Comparison of ENCODE assay signal across 28 cellular contexts in the genomic region with DNA sequence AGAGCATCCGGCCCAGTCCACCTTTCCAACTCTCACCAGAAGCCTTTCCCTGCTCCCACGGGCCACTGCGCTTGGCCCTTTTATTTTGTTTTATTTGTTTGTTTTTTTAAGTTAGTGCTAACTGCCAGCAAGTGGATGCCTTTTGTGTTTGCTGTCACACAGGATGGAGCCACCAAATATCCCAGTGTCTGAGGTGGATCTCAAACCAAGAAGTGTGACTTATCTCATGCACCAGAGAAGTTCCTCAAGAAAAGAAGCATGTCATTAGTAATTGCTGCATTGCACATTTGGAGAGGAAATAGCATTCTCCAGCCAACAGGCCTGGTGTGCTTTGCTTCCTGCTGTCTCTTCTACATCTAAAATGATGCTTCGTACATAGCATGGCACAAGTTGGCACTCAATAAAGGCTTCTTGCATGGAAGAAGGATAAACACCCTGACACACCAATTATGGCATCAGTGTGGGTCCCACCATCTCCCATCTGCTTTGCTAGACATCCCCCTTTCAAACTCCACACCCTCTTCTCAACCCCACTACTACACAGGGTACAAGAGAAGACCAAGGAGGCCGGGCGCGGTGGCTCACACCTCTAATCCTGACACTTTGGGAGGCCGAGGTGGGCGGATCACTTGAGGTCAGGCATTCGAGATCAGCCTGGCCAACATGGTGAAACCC. TPM values are rescaled to one million over a fixed set of nuclear protein-coding genes. Genes with fewer than 3 reads are reported as not detected.
DNase-seq lines count a peak whose midpoint lies in the region; ATAC-seq, FAIRE-seq and TF ChIP-seq lines count a peak whose summit lies in the region.
"Had no signal": no experiment of that assay in that cellular context is flagged by ENCODE, and none has a peak within 500 bp of the region (broad histone marks: within the 10 kb centered on the region; RNA-seq: fewer than 3 reads in every experiment).

No MANE protein-coding gene starts in this region.

- H2AFZ ChIP-seq in GM23338 = no peak overlapping the region

- no peak overlapping the region for H3K4me2 ChIP-seq in GM23338

- H3K27me3 ChIP-seq in GM23338 (ENCODE audit: insufficient read depth) = peaks cover 7% of the 10 kb centered on the region; the same call in 1 of the 2 replicates
- H3K27me3 ChIP-seq: ascending aorta, Peyer's patch, right atrium auricular region, SJSA1 had no signal

- H3K9me3 Mint-ChIP-seq in GM23338 = no peaks in the 10 kb centered on the region
- H3K9me3 Mint-ChIP-seq in chondrocyte (ENCODE audit: low read depth) = no peaks in the 10 kb centered on the region
- H3K9me3 Mint-ChIP-seq in nephron = no peaks in the 10 kb centered on the region
- H3K9me3 Mint-ChIP-seq: activated naive CD4-positive, alpha-beta T cell treated with anti-CD3 and anti-CD28 coated beads, Interleukin-2, amount 10 ng/mL, durations not matched to agents 7 days and 5 days; activated T-cell treated with anti-CD3 and anti-CD28 coated beads, Interleukin-2, amount 50 U/mL, for 24 hours; T-helper 2 cell treated with Interferon-gamma antibody and Interleukin-4, amounts not matched to agents 5 μg/mL and 100 μg/mL, for 36 hours had no signal

- TF ChIP-seq POLR2A in GM18505 (IDR thresholded peaks at IDR 0.05; ENCODE audit: borderline replicate concordance, extremely low read depth, insufficient read depth, insufficient read length) = no peak

- peaks cover 4% of the 10 kb centered on the region; the same call in 2 of the 3 replicates for H3K4me1 Mint-ChIP-seq in GM23338
- peaks cover 12% of the 10 kb centered on the region for H3K4me1 Mint-ChIP-seq in chondrocyte (ENCODE audit: low read depth)
- no peaks in the 10 kb centered on the region for H3K4me1 Mint-ChIP-seq in nephron

- H3K4me1 ChIP-seq in GM23338 (ENCODE audit: insufficient read depth) = no peaks in the 10 kb centered on the region
- H3K4me1 ChIP-seq: ascending aorta had no signal

- no peaks in the 10 kb centered on the region for H3K79me2 ChIP-seq in GM23338 (replicated peaks; ENCODE audit: insufficient read depth)

- DNase-seq in AG08395 (ENCODE audit: low spot score) = peak; percentile 36
- DNase-seq in GM23338 (ENCODE audit: low spot score) = no peak
- DNase-seq in chondrocyte (ENCODE audit: low spot score) = no peak
- no peak for DNase-seq in frontal cortex (ENCODE audit: low spot score in 2 of 2)
- no peak for DNase-seq in activated effector memory CD4-positive, alpha-beta T cell treated with Interleukin-2 at 50 U/mL for 16 hours
- no peak for DNase-seq in NCI-H510A (lab: John Stamatoyannopoulos, UW)
- DNase-seq: ACHN; activated CD4-positive, CD25-positive, alpha-beta regulatory T cell; activated CD8-positive, alpha-beta T cell treated with anti-CD3 and anti-CD28 coated beads, Interleukin-2, amount 10 ng/mL, durations not matched to agents 7 days and 5 days; activated naive CD4-positive, alpha-beta T cell treated with anti-CD3 and anti-CD28 coated beads, Interleukin-2, amount 10 ng/mL, durations not matched to agents 7 days and 5 days; activated T-cell treated with anti-CD3 and anti-CD28 coated beads, Interleukin-2, amount 50 U/mL, for 24 hours; DMS79; effector CD8-positive, alpha-beta T cell; Kasumi-1; NCI-H1105 treated with DMSO at 0.1 percent for 48 hours; NCI-H524; occipital lobe; Peyer's patch had no signal

- FAIRE-seq in frontal cortex (lab: Jason Lieb, UNC) = no peak
- FAIRE-seq: urothelium cell line had no signal

- no peak for ATAC-seq in GM23338
- ATAC-seq in GM18505 (IDR thresholded peaks at IDR 0.05; ENCODE audit: unreplicated experiment) = no peak
- ATAC-seq: activated CD8-positive, alpha-beta T cell treated with anti-CD3 and anti-CD28 coated beads, Interleukin-2, amount 10 ng/mL, durations not matched to agents 7 days and 5 days; HCT116; left lobe of liver; mucosa of descending colon had no signal

- no peak overlapping the region for H3K4me3 ChIP-seq in GM23338
- H3K4me3 ChIP-seq: ascending aorta, mucosa of descending colon, Peyer's patch, SJSA1 had no signal

- H3K27me3 Mint-ChIP-seq in GM23338 (ENCODE audit: insufficient read depth, low read depth, poor library complexity) = peaks cover 7% of the 10 kb centered on the region
- no peaks in the 10 kb centered on the region for H3K27me3 Mint-ChIP-seq in chondrocyte (ENCODE audit: low read depth)
- H3K27me3 Mint-ChIP-seq in nephron (ENCODE audit: low read depth) = peaks cover 4% of the 10 kb centered on the region

- TF ChIP-seq CTCF in GM23338 (conservative IDR thresholded peaks at IDR 0.05; ENCODE audit: low read depth in 2 of 2) (no peak), chondrocyte (IDR thresholded peaks at IDR 0.05) (no peak), nephron (IDR thresholded peaks at IDR 0.05; ENCODE audit: unreplicated experiment in 3 of 3) (no peak)

- H3K4me3 Mint-ChIP-seq in GM23338 = no peak overlapping the region
- peak overlapping the region; percentile 28 for H3K4me3 Mint-ChIP-seq in chondrocyte (ENCODE audit: unreplicated experiment)
- peak overlapping the region; percentile 86 to 94 (median 93) for H3K4me3 Mint-ChIP-seq in nephron
- H3K4me3 Mint-ChIP-seq: activated CD8-positive, alpha-beta T cell treated with anti-CD3 and anti-CD28 coated beads, Interleukin-2, amount 10 ng/mL, durations not matched to agents 7 days and 5 days; activated T-cell treated with anti-CD3 and anti-CD28 coated beads, Interleukin-2, amount 50 U/mL, for 24 hours had no signal

- no peaks in the 10 kb centered on the region; the same call in 1 of the 2 replicates for H3K36me3 ChIP-seq in GM23338 (ENCODE audit: insufficient read depth)
- H3K36me3 ChIP-seq: ascending aorta, Peyer's patch, right atrium auricular region, SJSA1 had no signal

- H4K20me1 ChIP-seq in GM23338 (replicated peaks; ENCODE audit: insufficient read depth) = no peaks in the 10 kb centered on the region; the same call in 1 of the 2 replicates

- peak overlapping the region; percentile 69; the same call in 1 of the 2 replicates for H3K27ac ChIP-seq in GM23338 (ENCODE audit: low read depth)
- H3K27ac ChIP-seq: ascending aorta, Peyer's patch, right atrium auricular region, SJSA1 had no signal

- H3K27ac Mint-ChIP-seq in GM23338 = no peak overlapping the region
- H3K27ac Mint-ChIP-seq in chondrocyte (ENCODE audit: unreplicated experiment) = no peak overlapping the region
- peak overlapping the region; percentile 32 to 90 (median 70) for H3K27ac Mint-ChIP-seq in nephron
- H3K27ac Mint-ChIP-seq: activated CD8-positive, alpha-beta T cell treated with anti-CD3 and anti-CD28 coated beads, Interleukin-2, amount 10 ng/mL, durations not matched to agents 7 days and 5 days; activated naive CD4-positive, alpha-beta T cell treated with anti-CD3 and anti-CD28 coated beads, Interleukin-2, amount 10 ng/mL, durations not matched to agents 7 days and 5 days; activated T-cell treated with anti-CD3 and anti-CD28 coated beads, Interleukin-2, amount 50 U/mL, for 24 hours; T-helper 2 cell treated with Interferon-gamma antibody and Interleukin-4, amounts not matched to agents 5 μg/mL and 100 μg/mL, for 36 hours had no signal

- H3F3A ChIP-seq in GM23338 (replicated peaks; ENCODE audit: low read depth) = peaks cover 12% of the 10 kb centered on the region

- H3K36me3 Mint-ChIP-seq in GM23338 (ENCODE audit: low read depth) = no peaks in the 10 kb centered on the region; the same call in 2 of the 3 replicates
- H3K36me3 Mint-ChIP-seq in chondrocyte (ENCODE audit: low read depth) = no peaks in the 10 kb centered on the region
- no peaks in the 10 kb centered on the region for H3K36me3 Mint-ChIP-seq in nephron (ENCODE audit: low read depth)
- H3K36me3 Mint-ChIP-seq: activated naive CD4-positive, alpha-beta T cell treated with anti-CD3 and anti-CD28 coated beads, Interleukin-2, amount 10 ng/mL, durations not matched to agents 7 days and 5 days had no signal

- no peaks in the 10 kb centered on the region for H3K9me2 ChIP-seq in GM23338 (ENCODE audit: insufficient read depth)

TF ChIP-seq in GM23338, 12 proteins besides CTCF, POLR2A, EP300 and RAD21 (continues in another document):
- TF ChIP-seq, protein P1, sequence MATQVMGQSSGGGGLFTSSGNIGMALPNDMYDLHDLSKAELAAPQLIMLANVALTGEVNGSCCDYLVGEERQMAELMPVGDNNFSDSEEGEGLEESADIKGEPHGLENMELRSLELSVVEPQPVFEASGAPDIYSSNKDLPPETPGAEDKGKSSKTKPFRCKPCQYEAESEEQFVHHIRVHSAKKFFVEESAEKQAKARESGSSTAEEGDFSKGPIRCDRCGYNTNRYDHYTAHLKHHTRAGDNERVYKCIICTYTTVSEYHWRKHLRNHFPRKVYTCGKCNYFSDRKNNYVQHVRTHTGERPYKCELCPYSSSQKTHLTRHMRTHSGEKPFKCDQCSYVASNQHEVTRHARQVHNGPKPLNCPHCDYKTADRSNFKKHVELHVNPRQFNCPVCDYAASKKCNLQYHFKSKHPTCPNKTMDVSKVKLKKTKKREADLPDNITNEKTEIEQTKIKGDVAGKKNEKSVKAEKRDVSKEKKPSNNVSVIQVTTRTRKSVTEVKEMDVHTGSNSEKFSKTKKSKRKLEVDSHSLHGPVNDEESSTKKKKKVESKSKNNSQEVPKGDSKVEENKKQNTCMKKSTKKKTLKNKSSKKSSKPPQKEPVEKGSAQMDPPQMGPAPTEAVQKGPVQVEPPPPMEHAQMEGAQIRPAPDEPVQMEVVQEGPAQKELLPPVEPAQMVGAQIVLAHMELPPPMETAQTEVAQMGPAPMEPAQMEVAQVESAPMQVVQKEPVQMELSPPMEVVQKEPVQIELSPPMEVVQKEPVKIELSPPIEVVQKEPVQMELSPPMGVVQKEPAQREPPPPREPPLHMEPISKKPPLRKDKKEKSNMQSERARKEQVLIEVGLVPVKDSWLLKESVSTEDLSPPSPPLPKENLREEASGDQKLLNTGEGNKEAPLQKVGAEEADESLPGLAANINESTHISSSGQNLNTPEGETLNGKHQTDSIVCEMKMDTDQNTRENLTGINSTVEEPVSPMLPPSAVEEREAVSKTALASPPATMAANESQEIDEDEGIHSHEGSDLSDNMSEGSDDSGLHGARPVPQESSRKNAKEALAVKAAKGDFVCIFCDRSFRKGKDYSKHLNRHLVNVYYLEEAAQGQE (IDR thresholded peaks at IDR 0.05; ENCODE audit: unreplicated experiment) = no peak

RNA-seq across cellular contexts. Expression of a gene that starts 1.9 kb away (rescaled TPM):
- total RNA-seq in GM23338 (2014; rRNA removed; shearing (Covaris generic)) = 4.3 and 5.9 TPM in 2 replicates
- polyA plus RNA-seq in GM23338 (2016; fragmentation: Nextera tagmentation; extraction: Ambion mirVana) = 0.68 and 0.94 TPM in 2 replicates
- total RNA-seq in chondrocyte (43.1 to 49.6 TPM (median 43.4 TPM) in 3 replicates), frontal cortex (242 TPM)

RNA-seq across cellular contexts. Expression of a gene that starts 32.2 kb away (rescaled TPM):
- total RNA-seq in GM23338 (2014; rRNA removed; shearing (Covaris generic)) = 218 and 227 TPM in 2 replicates
- polyA plus RNA-seq in GM23338 (2016; fragmentation: Nextera tagmentation; extraction: Ambion mirVana) = 122 and 123 TPM in 2 replicates
- total RNA-seq in chondrocyte = 0.17 to 0.68 TPM (median 0.26 TPM) in 3 replicates
- 0.41 TPM for total RNA-seq in frontal cortex
- total RNA-seq: activated CD8-positive, alpha-beta T cell treated with anti-CD3 and anti-CD28 coated beads, Interleukin-2, amount 10 ng/mL, durations not matched to agents 7 days and 5 days; ascending aorta; right atrium auricular region had no signal

Comparison
In these comparisons a context has a peak if more than half of its experiments do, and no peak if none do; other contexts are left out.
1. H3K27ac Mint-ChIP-seq: peak in nephron (3 of 3); none in GM23338 (single experiment) and chondrocyte (single experiment).
2. RNA of a gene that starts 32.2 kb away (total RNA-seq): 218 to 227 TPM in GM23338; 0.41 TPM in frontal cortex (single experiment) and 0.17 to 0.68 TPM in chondrocyte; every median in the first group is over 100 times any median in the second.